10 cellular contexts compared by ENCODE assay signal in the genomic region with DNA sequence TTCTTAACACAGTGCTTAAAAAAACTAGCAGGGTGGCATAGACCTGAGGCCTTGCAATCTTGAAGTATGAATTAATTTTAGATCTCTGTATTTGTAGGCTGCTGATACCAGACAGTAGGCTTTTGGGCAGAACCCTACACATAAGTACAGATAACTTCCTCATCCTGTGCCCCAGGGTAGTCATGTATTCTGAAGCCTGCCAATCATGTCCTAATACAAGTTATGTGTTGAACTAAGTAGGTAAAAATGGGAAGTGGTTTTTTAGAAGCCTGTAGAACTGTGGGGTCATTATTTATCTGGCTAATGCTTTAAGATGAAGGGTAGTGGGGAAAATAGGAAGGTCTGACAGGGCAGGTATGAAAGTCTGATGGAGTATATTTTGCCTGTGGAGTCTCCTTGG. TPM values are rescaled to one million over a fixed set of nuclear protein-coding genes. Genes with fewer than 3 reads are reported as not detected.
DNase-seq lines count a peak whose midpoint lies in the region; ATAC-seq and TF ChIP-seq lines count a peak whose summit lies in the region.
"Had no signal": no experiment of that assay in that cellular context is flagged by ENCODE, and none has a peak within 500 bp of the region (broad histone marks: within the 10 kb centered on the region; RNA-seq: fewer than 3 reads in every experiment).

No MANE protein-coding gene starts in this region.

- H3K9me3 Mint-ChIP-seq in memory B cell, result peaks cover 1% of the 10 kb centered on the region

- H3K4me3 Mint-ChIP-seq in memory B cell, result peak overlapping the region; percentile 76

- CTCF ChIA-PET in RWPE1 (lab: Yijun Ruan, JAX), result no interaction called here

- no peak overlapping the region; the same call in 1 of the 2 replicates for H3K9ac ChIP-seq in OCI-LY1 (ENCODE audit: low read length)

- peak overlapping the region; percentile 81 for H3K27ac Mint-ChIP-seq in memory B cell

- no peaks in the 10 kb centered on the region for H4K20me1 ChIP-seq in OCI-LY1 (ENCODE audit: insufficient read depth, low read length)

- H3K4me1 ChIP-seq in OCI-LY1 (ENCODE audit: insufficient read depth, low read length, severe bottlenecking), result peaks cover 56% of the 10 kb centered on the region
- H3K4me1 ChIP-seq in breast epithelium, result peaks cover 0 to under 1% of the 10 kb centered on the region in 2 donors

- H3K9me3 ChIP-seq in OCI-LY1 (ENCODE audit: low read length) (no peaks in the 10 kb centered on the region), breast epithelium (no peaks in the 10 kb centered on the region)
- H3K9me3 ChIP-seq: uterus had no signal

- peak in 1 of 2 donors; percentile 53 for DNase-seq in memory B cell (ENCODE audit: low spot score in 2 of 2)
- no peak for DNase-seq in RWPE1 (ENCODE audit: low spot score)
- no peak for DNase-seq in breast epithelium (ENCODE audit: low spot score in 2 of 2)
- no peak for DNase-seq in Right ventricle myocardium superior
- DNase-seq: NCI-H187 treated with DMSO at 0.1 percent for 48 hours, uterus had no signal

- H3K4me2 ChIP-seq in OCI-LY1 (ENCODE audit: low read length), result peak overlapping the region; percentile 54; the same call in 1 of the 2 replicates

- peaks cover 67% of the 10 kb centered on the region for H3K36me3 ChIP-seq in OCI-LY1 (ENCODE audit: insufficient read depth, low read length)
- H3K36me3 ChIP-seq in breast epithelium, result no peaks in the 10 kb centered on the region
- H3K36me3 ChIP-seq: uterus had no signal

- POLR2A ChIA-PET in RWPE1 (lab: Yijun Ruan, JAX; ENCODE audit: low non-redundant PET), result no interaction called here

- TF ChIP-seq CTCF in OCI-LY1 (IDR thresholded peaks at IDR 0.05; ENCODE audit: low read length) (no peak), RWPE1 (conservative IDR thresholded peaks at IDR 0.05; ENCODE audit: low read depth) (no peak), breast epithelium (IDR thresholded peaks at IDR 0.05) (no peak)

- no peaks in the 10 kb centered on the region for H3F3A ChIP-seq in OCI-LY1 (ENCODE audit: insufficient read depth, low read length)

- H3K27ac ChIP-seq in OCI-LY1 (ENCODE audit: low read depth, low read length, poor library complexity, severe bottlenecking), result peak overlapping the region; percentile 83
- H3K27ac ChIP-seq in RWPE1, result no peak overlapping the region
- no peak overlapping the region for H3K27ac ChIP-seq in breast epithelium
- H3K27ac ChIP-seq: uterus had no signal

- ATAC-seq in GM18858 (IDR thresholded peaks at IDR 0.05; ENCODE audit: unreplicated experiment) (peak; percentile 68), HG02642 (IDR thresholded peaks at IDR 0.05; ENCODE audit: poor library complexity, unreplicated experiment) (peak; percentile 73), memory B cell (ENCODE audit: low read depth) (peak; percentile 99), Right ventricle myocardium superior (ENCODE audit: poor library complexity) (no peak), HG03342 (IDR thresholded peaks at IDR 0.05; ENCODE audit: unreplicated experiment) (no peak)

- H3K36me3 Mint-ChIP-seq in memory B cell, result peaks cover 76% of the 10 kb centered on the region

- no peaks in the 10 kb centered on the region for H3K9me2 ChIP-seq in OCI-LY1 (ENCODE audit: low read depth, low read length)

- H3K79me2 ChIP-seq in OCI-LY1 (ENCODE audit: insufficient read depth, low read length), result peaks cover 44% of the 10 kb centered on the region

- H3K4me1 Mint-ChIP-seq in memory B cell, result peaks cover 64% of the 10 kb centered on the region

- no peaks in the 10 kb centered on the region for H3K27me3 Mint-ChIP-seq in memory B cell

- no peak for TF ChIP-seq POLR2A in breast epithelium (IDR thresholded peaks at IDR 0.05)

- H3K27me3 ChIP-seq in OCI-LY1 (ENCODE audit: insufficient read depth, low read length), result no peaks in the 10 kb centered on the region
- H3K27me3 ChIP-seq in breast epithelium, result no peaks in the 10 kb centered on the region
- H3K27me3 ChIP-seq: uterus had no signal

- intact Hi-C loops in breast epithelium (cut with DNase I; ENCODE audit: low total_unique reads), result no loop called here
- intact Hi-C loops in Right ventricle myocardium superior (cut with DNase I), result no loop called here

- H3K4me3 ChIP-seq in OCI-LY1 (ENCODE audit: low read depth, low read length, poor library complexity, severe bottlenecking), result peak overlapping the region; percentile 11
- H3K4me3 ChIP-seq in breast epithelium, result no peak overlapping the region
- H3K4me3 ChIP-seq: uterus had no signal

- H2AFZ ChIP-seq in OCI-LY1 (ENCODE audit: low read length), result no peak overlapping the region

RNA-seq across cellular contexts. Expression of gene CD180, which starts 9.3 kb away (rescaled TPM):
- total RNA-seq in breast epithelium, result 1 to 10 TPM in 2 of 3 donors, under 1 TPM in 1; 0.98 to 4.6 (median 2.8) TPM
- 0.65 TPM for total RNA-seq in Right ventricle myocardium superior

Comparison
In these comparisons a context has a peak if more than half of its experiments do, and no peak if none do; other contexts are left out.
1. ATAC-seq: peak in GM18858 (single experiment), HG02642 (single experiment) and memory B cell (single experiment); none in Right ventricle myocardium superior (single experiment) and HG03342 (single experiment).